In genomic region chr3:172591876-172592771, GRCh38 we compare ENCODE assay signal across 8 cellular contexts.
DNase-seq lines count a peak whose midpoint lies in the region; ATAC-seq lines count a peak whose summit lies in the region.

No MANE protein-coding gene starts in this region.

- ATAC-seq in GM19025 (IDR thresholded peaks at IDR 0.05; ENCODE audit: low read depth, unreplicated experiment) (peak; percentile 90), HG03103 (IDR thresholded peaks at IDR 0.05; ENCODE audit: low read depth, unreplicated experiment) (peak; percentile 73)

- DNase-seq in activated CD4-positive, CD25-positive, alpha-beta regulatory T cell treated with anti-CD3 and anti-CD28 coated beads, Interleukin-2, amount 50 U/mL, for 16 hours (ENCODE audit: low read depth, low spot score), result peak; percentile 51
- DNase-seq in glomerular visceral epithelial cell (ENCODE audit: extremely low spot score), result peak; percentile 99
- DNase-seq in stimulated activated naive CD4-positive, alpha-beta T cell treated with Interleukin-2 at 50 U/mL for 16 hours (lab: John Stamatoyannopoulos, UW), result peak; percentile 88
- no peak for DNase-seq in cortex of kidney (lab: John Stamatoyannopoulos, UW)
- DNase-seq in NCI-H526 treated with DMSO at 0.1 percent for 48 hours (lab: John Stamatoyannopoulos, UW), result no peak
- no peak for DNase-seq in DMS79 (lab: John Stamatoyannopoulos, UW)

Comparison
In these comparisons a context has a peak if more than half of its experiments do, and no peak if none do; other contexts are left out.
1. DNase-seq: peak in activated CD4-positive, CD25-positive, alpha-beta regulatory T cell treated with anti-CD3 and anti-CD28 coated beads, Interleukin-2, amount 50 U/mL, for 16 hours (single experiment), glomerular visceral epithelial cell (single experiment) and stimulated activated naive CD4-positive, alpha-beta T cell treated with Interleukin-2 at 50 U/mL for 16 hours (single experiment); none in cortex of kidney (single experiment), NCI-H526 treated with DMSO at 0.1 percent for 48 hours (single experiment) and DMS79 (single experiment).